16 cellular contexts compared by ENCODE assay signal in the genomic region with DNA sequence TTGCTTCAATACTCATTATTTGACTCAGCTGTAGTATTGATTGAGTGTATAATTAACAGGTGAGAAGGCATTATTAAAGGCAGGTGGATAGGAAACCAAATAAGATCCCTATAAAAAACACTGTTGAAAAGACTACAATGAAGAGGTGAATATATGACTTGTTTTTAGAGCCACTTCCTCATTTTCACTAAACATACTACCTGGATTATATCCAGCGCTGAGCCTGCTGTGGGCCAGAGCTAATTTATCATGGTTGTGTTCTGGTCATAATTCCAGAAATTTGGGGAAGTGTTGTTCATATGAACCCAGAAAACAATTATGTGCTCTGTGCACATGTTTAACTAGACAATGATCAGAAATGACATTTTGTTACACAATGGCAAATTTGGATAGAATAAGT.
DNase-seq lines count a peak whose midpoint lies in the region; ATAC-seq, FAIRE-seq and TF ChIP-seq lines count a peak whose summit lies in the region.
"Had no signal": no experiment of that assay in that cellular context is flagged by ENCODE, and none has a peak within 500 bp of the region (broad histone marks: within the 10 kb centered on the region; RNA-seq: fewer than 3 reads in every experiment).

No MANE protein-coding gene starts in this region.

- intact Hi-C loops in K562 (cut with micrococcal nuclease): no loop called here
- intact Hi-C loops in spleen (cut with DNase I; ENCODE audit: low total_unique reads): no loop called here
- intact Hi-C loops in esophagus squamous epithelium (cut with DNase I): no loop called here

- H3K4me3 ChIP-seq in K562 (no peak overlapping the region), spleen (no peak overlapping the region), esophagus squamous epithelium (no peak overlapping the region)
- H3K4me3 ChIP-seq: A549 had no signal

- no peaks in the 10 kb centered on the region for H3K9me3 ChIP-seq in K562 (replicated peaks; ENCODE audit: control insufficient read depth, insufficient read depth, low read depth, low read length)
- H3K9me3 ChIP-seq in spleen: no peaks in the 10 kb centered on the region
- no peaks in the 10 kb centered on the region for H3K9me3 ChIP-seq in esophagus squamous epithelium
- H3K9me3 ChIP-seq: A549 had no signal

- no peaks in the 10 kb centered on the region for H3K9me3 Mint-ChIP-seq in type B pancreatic cell

- H3K9me1 ChIP-seq in K562 (ENCODE audit: control insufficient read depth, insufficient read depth, low read length): no peaks in the 10 kb centered on the region

- no peaks in the 10 kb centered on the region for H3K79me2 ChIP-seq in K562 (ENCODE audit: control insufficient read depth, insufficient read depth, low read length)

- H3K36me3 ChIP-seq in K562 (ENCODE audit: control insufficient read depth, insufficient read depth, low read length) (no peaks in the 10 kb centered on the region), spleen (no peaks in the 10 kb centered on the region), esophagus squamous epithelium (no peaks in the 10 kb centered on the region)

- H3K27me3 Mint-ChIP-seq in type B pancreatic cell: no peaks in the 10 kb centered on the region

- H3K27ac Mint-ChIP-seq in type B pancreatic cell: no peak overlapping the region

- no peaks in the 10 kb centered on the region for H3K4me1 ChIP-seq in K562 (replicated peaks in 1 of 2; ENCODE audit: control insufficient read depth in 2 of 2, insufficient read depth in 2 of 2, low read length in 2 of 2)
- H3K4me1 ChIP-seq in spleen: no peaks in the 10 kb centered on the region
- H3K4me1 ChIP-seq in esophagus squamous epithelium: no peaks in the 10 kb centered on the region
- H3K4me1 ChIP-seq: A549 had no signal

- no peak for TF ChIP-seq EP300 in K562 (IDR thresholded peaks at IDR 0.05; ENCODE audit: low read length)

- no peak for ATAC-seq in K562
- ATAC-seq: A549, HCT116 had no signal

- no peak overlapping the region for H3K4me3 Mint-ChIP-seq in type B pancreatic cell

- no peaks in the 10 kb centered on the region for H4K20me1 ChIP-seq in K562 (replicated peaks; ENCODE audit: control insufficient read depth, insufficient read depth, low read length)

- BruUV-seq in K562 (replicated peaks; lab: Mats Ljungman, UMichigan): no TSS peak

- H3K4me1 Mint-ChIP-seq in type B pancreatic cell (ENCODE audit: unreplicated experiment): no peaks in the 10 kb centered on the region

- H3K27ac ChIP-seq in K562 (ENCODE audit: extremely low read depth, low read depth, low read length) (no peak overlapping the region), spleen (no peak overlapping the region), esophagus squamous epithelium (no peak overlapping the region)
- H3K27ac ChIP-seq: A549, C4-2B had no signal

- H3K27me3 ChIP-seq in K562 (ENCODE audit: control insufficient read depth in 2 of 2, insufficient read depth in 2 of 2, low read length in 2 of 2) (no peaks in the 10 kb centered on the region), spleen (replicated peaks in 1 of 7) (no peaks in the 10 kb centered on the region), esophagus squamous epithelium (no peaks in the 10 kb centered on the region)

- H3K36me3 Mint-ChIP-seq in type B pancreatic cell: no peaks in the 10 kb centered on the region

- POLR2A ChIA-PET in K562 (lab: Yijun Ruan, JAX): interaction anchor here (0.7 kb wide), 1 partner anchor 1040 kb away, joined by 3 read pairs; no protein-coding TSS in a partner anchor

- no peak overlapping the region for H3K9ac ChIP-seq in K562 (ENCODE audit: insufficient read depth in 1 of 2, low read depth in 2 of 2, low read length in 2 of 2)

- FAIRE-seq in K562 (lab: Jason Lieb, UNC): no peak
- FAIRE-seq: A549, GM12892 had no signal

- DNase-seq in DMS153 (lab: John Stamatoyannopoulos, UW) (peak; percentile 85), NCI-H1417 (lab: John Stamatoyannopoulos, UW) (peak in 2 of 3 experiments; percentile 72 to 94), NCI-H774 (lab: John Stamatoyannopoulos, UW) (peak; percentile 85), K562 (ENCODE audit: extremely low read depth in 1 of 4, low spot score in 3 of 4) (no peak), type B pancreatic cell (ENCODE audit: extremely low spot score, unreplicated experiment) (no peak), spleen (no peak), esophagus squamous epithelium (lab: John Stamatoyannopoulos, UW) (no peak)
- DNase-seq: DMS53, NCI-H187, NCI-H345, NCI-H526 treated with DMSO at 0.1 percent for 48 hours, SW 1271 had no signal

- no peak overlapping the region for H3K4me2 ChIP-seq in K562 (ENCODE audit: insufficient read depth, low read length)
- H3K4me2 ChIP-seq: A549 had no signal

- 0% methylated on average over 1 of the region's 1 CpG for WGBS in K562 (ENCODE audit: insufficient coverage, low coverage, missing lambda C conversion rate)
- 15 to 50% (median 39%) methylated on average over 1 of the region's 1 CpG for WGBS in spleen, 5 donors
- 47 to 62% methylated on average over 1 of the region's 1 CpG for WGBS in esophagus squamous epithelium, 2 donors

- TF ChIP-seq RAD21 in K562 (CRISPR knock-in tag; conservative IDR thresholded peaks at IDR 0.05 in 1 of 2, IDR thresholded peaks at IDR 0.05 in 1 of 2): no peak

- H2AFZ ChIP-seq in K562 (ENCODE audit: low read depth, low read length): no peak overlapping the region

- CTCF ChIA-PET in K562 (lab: Yijun Ruan, JAX; ENCODE audit: low intra/inter-chr PET ratio): no interaction called here

- TF ChIP-seq CTCF in K562 (IDR thresholded peaks at IDR 0.05 in 2 of 3, conservative IDR thresholded peaks at IDR 0.05 in 1 of 3; ENCODE audit: insufficient read depth in 2 of 3, low read depth in 1 of 3, low read length in 3 of 3) (no peak), type B pancreatic cell (conservative IDR thresholded peaks at IDR 0.05) (no peak), spleen (IDR thresholded peaks at IDR 0.05 in 8 of 11, conservative IDR thresholded peaks at IDR 0.05 in 3 of 11) (no peak), esophagus squamous epithelium (IDR thresholded peaks at IDR 0.05) (no peak)

- TF ChIP-seq POLR2A in K562 (conservative IDR thresholded peaks at IDR 0.05): no peak
- TF ChIP-seq POLR2A in spleen (IDR thresholded peaks at IDR 0.05): no peak
- no peak for TF ChIP-seq POLR2A in esophagus squamous epithelium (IDR thresholded peaks at IDR 0.05)

- in situ Hi-C loops in K562 (cut with MboI): no loop called here

TF ChIP-seq in K562, 482 proteins besides CTCF, POLR2A, EP300 and RAD21:
- TF ChIP-seq, protein P1, sequence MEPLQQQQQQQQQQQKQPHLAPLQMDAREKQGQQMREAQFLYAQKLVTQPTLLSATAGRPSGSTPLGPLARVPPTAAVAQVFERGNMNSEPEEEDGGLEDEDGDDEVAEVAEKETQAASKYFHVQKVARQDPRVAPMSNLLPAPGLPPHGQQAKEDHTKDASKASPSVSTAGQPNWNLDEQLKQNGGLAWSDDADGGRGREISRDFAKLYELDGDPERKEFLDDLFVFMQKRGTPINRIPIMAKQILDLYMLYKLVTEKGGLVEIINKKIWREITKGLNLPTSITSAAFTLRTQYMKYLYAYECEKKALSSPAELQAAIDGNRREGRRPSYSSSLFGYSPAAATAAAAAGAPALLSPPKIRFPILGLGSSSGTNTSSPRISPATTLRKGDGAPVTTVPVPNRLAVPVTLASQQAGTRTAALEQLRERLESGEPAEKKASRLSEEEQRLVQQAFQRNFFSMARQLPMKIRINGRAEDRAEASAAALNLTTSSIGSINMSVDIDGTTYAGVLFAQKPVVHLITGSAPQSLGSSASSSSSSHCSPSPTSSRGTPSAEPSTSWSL (CRISPR knock-in tag; IDR thresholded peaks at IDR 0.05; ENCODE audit: borderline replicate concordance): no peak
- peak; percentile 88 for TF ChIP-seq SPI1 (IDR thresholded peaks at IDR 0.05; ENCODE audit: borderline replicate concordance, low read depth, low read length)

Comparison
In these comparisons a context has a peak if more than half of its experiments do, and no peak if none do; other contexts are left out.
1. DNase-seq: peak in DMS153 (single experiment), NCI-H1417 (2 of 3) and NCI-H774 (single experiment); none in K562 (0 of 4), type B pancreatic cell (single experiment), spleen (single experiment) and esophagus squamous epithelium (single experiment).